Comparison of ENCODE assay signal across 11 cellular contexts in genomic region chr4:41366911-41367517, GRCh38.
"Had no signal": no experiment of that assay in that cellular context is flagged by ENCODE, and none has a peak within 500 bp of the region (broad histone marks: within the 10 kb centered on the region; RNA-seq: fewer than 3 reads in every experiment).

No MANE protein-coding gene starts in this region.

- H3K4me3 ChIP-seq: body of pancreas, esophagus squamous epithelium, heart left ventricle had no signal

- H3K4me3 Mint-ChIP-seq: activated naive CD4-positive, alpha-beta T cell treated with anti-CD3 and anti-CD28 coated beads, Interleukin-2, amount 50 U/mL, for 24 hours; stimulated activated naive CD8-positive, alpha-beta T cell treated with anti-CD3 and anti-CD28 coated beads, Interleukin-15, amount 100 ng/mL, for 72 hours; type B pancreatic cell had no signal

- DNase-seq: body of pancreas; esophagus squamous epithelium; foreskin melanocyte; heart left ventricle; stimulated activated CD4-positive, alpha-beta T cell treated with anti-CD3 and anti-CD28 coated beads, Interleukin-15, amount 100 ng/mL, for 24 hours; stimulated activated CD4-positive, alpha-beta T cell treated with anti-CD3 and anti-CD28 coated beads, Interleukin-4, amount 100 ng/mL, for 4 hours; stimulated activated naive CD8-positive, alpha-beta T cell treated with anti-CD3 and anti-CD28 coated beads, Interleukin-15, amount 100 ng/mL, for 72 hours had no signal

- ATAC-seq: activated CD4-positive, CD25-positive, alpha-beta regulatory T cell treated with anti-CD3 and anti-CD28 coated beads, Interleukin-2, amount 50 U/mL, for 24 hours; body of pancreas; heart left ventricle; stimulated activated naive CD8-positive, alpha-beta T cell treated with anti-CD3 and anti-CD28 coated beads, Interleukin-15, amount 100 ng/mL, for 72 hours had no signal

- H3K36me3 ChIP-seq: esophagus squamous epithelium had no signal

- H3K4me1 Mint-ChIP-seq: activated naive CD4-positive, alpha-beta T cell treated with anti-CD3 and anti-CD28 coated beads, Interleukin-2, amount 50 U/mL, for 24 hours; stimulated activated naive CD8-positive, alpha-beta T cell treated with anti-CD3 and anti-CD28 coated beads, Interleukin-15, amount 100 ng/mL, for 72 hours had no signal

- H3K27me3 ChIP-seq: body of pancreas, esophagus squamous epithelium, heart left ventricle had no signal

- H3K27ac ChIP-seq: body of pancreas, esophagus squamous epithelium, heart left ventricle had no signal

- H3K36me3 Mint-ChIP-seq: activated naive CD4-positive, alpha-beta T cell treated with anti-CD3 and anti-CD28 coated beads, Interleukin-2, amount 50 U/mL, for 24 hours had no signal

- H3K27ac Mint-ChIP-seq: activated naive CD4-positive, alpha-beta T cell treated with anti-CD3 and anti-CD28 coated beads, Interleukin-2, amount 50 U/mL, for 24 hours; activated T-helper 2 cell treated with anti-CD3 and anti-CD28 coated beads, Interferon-gamma antibody, Interleukin-2, Interleukin-4, amounts not matched to agents 10 μg/mL and 5 μg/mL and 100 μg/mL, durations not matched to agents 14 hours and 24 hours and 36 hours; stimulated activated naive CD8-positive, alpha-beta T cell treated with anti-CD3 and anti-CD28 coated beads, Interleukin-15, amount 100 ng/mL, for 72 hours; type B pancreatic cell had no signal

- H3K9me3 Mint-ChIP-seq: activated naive CD4-positive, alpha-beta T cell treated with anti-CD3 and anti-CD28 coated beads, Interleukin-2, amount 50 U/mL, for 24 hours; activated T-helper 2 cell treated with anti-CD3 and anti-CD28 coated beads, Interferon-gamma antibody, Interleukin-2, Interleukin-4, amounts not matched to agents 10 μg/mL and 5 μg/mL and 100 μg/mL, durations not matched to agents 14 hours and 24 hours and 36 hours; type B pancreatic cell had no signal

- H3K9me3 ChIP-seq: body of pancreas, esophagus squamous epithelium, heart left ventricle had no signal
